ENCODE assay signal across 8 cellular contexts in genomic region chr7:23472974-23473847, GRCh38. TPM values are rescaled to one million over a fixed set of nuclear protein-coding genes. Genes with fewer than 3 reads are reported as not detected.
DNase-seq lines count a peak whose midpoint lies in the region; ATAC-seq lines count a peak whose summit lies in the region.

No MANE protein-coding gene starts in this region.

- peaks cover 26 to 31% of the 10 kb centered on the region in 2 donors for H3K4me1 Mint-ChIP-seq in natural killer cell treated with Interleukin-12 subunit alpha and Interleukin-12 subunit beta and Interleukin-15 and Interleukin-18, amount 100 ng/mL, for 72 hours (ENCODE audit: low read depth in 2 of 2)

- H3K9me3 Mint-ChIP-seq in natural killer cell treated with Interleukin-12 subunit alpha and Interleukin-12 subunit beta and Interleukin-15 and Interleukin-18, amount 100 ng/mL, for 72 hours = no peaks in the 10 kb centered on the region

- H3K27ac Mint-ChIP-seq in natural killer cell treated with Interleukin-12 subunit alpha and Interleukin-12 subunit beta and Interleukin-15 and Interleukin-18, amount 100 ng/mL, for 72 hours = no peak overlapping the region

- peaks cover 34 to 71% of the 10 kb centered on the region in 2 donors for H3K27me3 Mint-ChIP-seq in natural killer cell treated with Interleukin-12 subunit alpha and Interleukin-12 subunit beta and Interleukin-15 and Interleukin-18, amount 100 ng/mL, for 72 hours

- H3K36me3 Mint-ChIP-seq in natural killer cell treated with Interleukin-12 subunit alpha and Interleukin-12 subunit beta and Interleukin-15 and Interleukin-18, amount 100 ng/mL, for 72 hours = peaks cover 11% of the 10 kb centered on the region

- ATAC-seq in natural killer cell treated with Interleukin-12 subunit alpha and Interleukin-12 subunit beta and Interleukin-15 and Interleukin-18, amount 100 ng/mL, for 72 hours = no peak
- ATAC-seq in GM21360 (IDR thresholded peaks at IDR 0.05; ENCODE audit: unreplicated experiment) (no peak), HG03175 (IDR thresholded peaks at IDR 0.05; ENCODE audit: unreplicated experiment) (no peak), HG03354 (IDR thresholded peaks at IDR 0.05; ENCODE audit: poor library complexity, severe bottlenecking, unreplicated experiment) (no peak)

- H3K4me3 Mint-ChIP-seq in natural killer cell treated with Interleukin-12 subunit alpha and Interleukin-12 subunit beta and Interleukin-15 and Interleukin-18, amount 100 ng/mL, for 72 hours = peak overlapping the region; percentile 64

- peak overlapping the region; percentile 61 for H3K4me3 ChIP-seq in GM08714 (ENCODE audit: low read length)

- DNase-seq in NCI-H1417 (lab: John Stamatoyannopoulos, UW) (peak; percentile 36 to 87 (median 79)), amniotic epithelial cell (ENCODE audit: low read depth) (peak; percentile 44), NOMO-1 (lab: John Stamatoyannopoulos, UW; ENCODE audit: unreplicated experiment in 2 of 2) (no peak)
- no peak for DNase-seq in natural killer cell treated with Interleukin-12 subunit alpha and Interleukin-12 subunit beta and Interleukin-15 and Interleukin-18, amount 100 ng/mL, for 72 hours (ENCODE audit: low spot score)

RNA-seq across cellular contexts. Expression of gene IGF2BP3, which starts 2.9 kb away (rescaled TPM):
- total RNA-seq in natural killer cell treated with Interleukin-12 subunit alpha and Interleukin-12 subunit beta and Interleukin-15 and Interleukin-18, amount 100 ng/mL, for 72 hours = under 1 TPM; 0.31 to 0.95 TPM

RNA-seq across cellular contexts. Expression of gene TRA2A, which starts 58.6 kb away (rescaled TPM):
- 100 to 1,000 TPM; 124 to 125 TPM for total RNA-seq in natural killer cell treated with Interleukin-12 subunit alpha and Interleukin-12 subunit beta and Interleukin-15 and Interleukin-18, amount 100 ng/mL, for 72 hours

Comparison
In these comparisons a context has a peak if more than half of its experiments do, and no peak if none do; other contexts are left out.
1. DNase-seq: peak in NCI-H1417 (3 of 3) and amniotic epithelial cell (single experiment); none in natural killer cell treated with Interleukin-12 subunit alpha and Interleukin-12 subunit beta and Interleukin-15 and Interleukin-18, amount 100 ng/mL, for 72 hours (single experiment) and NOMO-1 (0 of 2).